Comparison of ENCODE assay signal across 8 cellular contexts in genomic region chr20:62618622-62619529, GRCh38. TPM values are rescaled to one million over a fixed set of nuclear protein-coding genes. Genes with fewer than 3 reads are reported as not detected.
DNase-seq lines count a peak whose midpoint lies in the region; ATAC-seq lines count a peak whose summit lies in the region.

No MANE protein-coding gene starts in this region.

- intact Hi-C loops in left colon (cut with DNase I, micrococcal nuclease), result no loop called here

- DNase-seq in stimulated activated naive CD4-positive, alpha-beta T cell treated with Interleukin-2 at 50 U/mL for 16 hours (lab: John Stamatoyannopoulos, UW), result peak; percentile 9
- DNase-seq in stimulated activated naive CD4-positive, alpha-beta T cell (lab: John Stamatoyannopoulos, UW), result no peak
- peak; percentile 75 for DNase-seq in RPMI7951 (ENCODE audit: low read depth)
- peak; percentile 35 for DNase-seq in germinal center (ENCODE audit: low spot score)
- DNase-seq in left colon, result no peak
- no peak for DNase-seq in NCI-H187 (lab: John Stamatoyannopoulos, UW)

- no peak for ATAC-seq in left colon
- ATAC-seq in HG03342 (IDR thresholded peaks at IDR 0.05; ENCODE audit: unreplicated experiment), result no peak
- ATAC-seq in HG02852 (IDR thresholded peaks at IDR 0.05; ENCODE audit: unreplicated experiment), result no peak

RNA-seq across cellular contexts. Expression of gene SLCO4A1, which starts 23.4 kb away (rescaled TPM):
- 60.2 and 62.4 TPM in 2 replicates for total RNA-seq in RPMI7951 (2014; rRNA removed; shearing (Covaris generic))
- 10 to 100 TPM; 15.0 to 22.2 TPM for total RNA-seq in left colon

Comparison
In these comparisons a context has a peak if more than half of its experiments do, and no peak if none do; other contexts are left out.
1. DNase-seq: peak in stimulated activated naive CD4-positive, alpha-beta T cell treated with Interleukin-2 at 50 U/mL for 16 hours (single experiment), RPMI7951 (single experiment) and germinal center (single experiment); none in stimulated activated naive CD4-positive, alpha-beta T cell (0 of 6), left colon (0 of 2) and NCI-H187 (0 of 2).